In genomic region chr19:51107406-51108065, GRCh38 we compare ENCODE assay signal across 1 cellular context.
A peak's percentile ranks its signal among the peaks of the same experiment; 100 is the strongest.
TF ChIP-seq lines count a peak whose summit lies in the region.

No MANE protein-coding gene starts in this region.

TF ChIP-seq in K562, 482 proteins besides CTCF, POLR2A, EP300 and RAD21 (continued from another document and continues in another):
- TF ChIP-seq ZBTB11 (CRISPR knock-in tag; IDR thresholded peaks at IDR 0.05) = no peak
- TF ChIP-seq ZNF511 (CRISPR knock-in tag; IDR thresholded peaks at IDR 0.05) = no peak; the same call in 1 of the 2 replicates
- no peak for TF ChIP-seq MTA2 (IDR thresholded peaks at IDR 0.05; ENCODE audit: low read depth)
- no peak for TF ChIP-seq POLR3G (IDR thresholded peaks at IDR 0.05; ENCODE audit: extremely low read depth, insufficient read length, insufficient replicate concordance)
- TF ChIP-seq SRSF7 (optimal IDR thresholded peaks at IDR 0.05; ENCODE audit: low read depth, low read length) = no peak
- no peak for TF ChIP-seq ZNF274 (IDR thresholded peaks at IDR 0.05; ENCODE audit: borderline replicate concordance, low read depth, low read length)
- no peak for TF ChIP-seq ZNF586 (CRISPR knock-in tag; conservative IDR thresholded peaks at IDR 0.05)
- TF ChIP-seq HDAC6 (IDR thresholded peaks at IDR 0.05; ENCODE audit: low read depth, low read length) = no peak
- TF ChIP-seq CEBPG (CRISPR knock-in tag; IDR thresholded peaks at IDR 0.05) = no peak
- TF ChIP-seq CEBPG (tag; conservative IDR thresholded peaks at IDR 0.05 in 1 of 2, IDR thresholded peaks at IDR 0.05 in 1 of 2) = no peak
- no peak for TF ChIP-seq NR0B1 (IDR thresholded peaks at IDR 0.05; ENCODE audit: partially characterized antibody)
- TF ChIP-seq HINFP (tag; conservative IDR thresholded peaks at IDR 0.05; ENCODE audit: low read depth) = peak; percentile 98
- no peak for TF ChIP-seq PTRF (tag; IDR thresholded peaks at IDR 0.05)
- TF ChIP-seq ZNF79 (CRISPR knock-in tag; IDR thresholded peaks at IDR 0.05; ENCODE audit: low read depth) = no peak
- TF ChIP-seq NFYB (IDR thresholded peaks at IDR 0.05; ENCODE audit: extremely low read depth, insufficient read length) = no peak
- no peak for TF ChIP-seq CSDE1 (IDR thresholded peaks at IDR 0.05)
- peak; percentile 97 for TF ChIP-seq CTCFL (IDR thresholded peaks at IDR 0.05; ENCODE audit: borderline replicate concordance, insufficient read depth, low read depth, low read length, poor library complexity, severe bottlenecking)
- TF ChIP-seq RBM14 (IDR thresholded peaks at IDR 0.05; ENCODE audit: borderline replicate concordance, insufficient read depth, low read depth, low read length) = no peak
- no peak for TF ChIP-seq NR3C1 (CRISPR knock-in tag; IDR thresholded peaks at IDR 0.05)
- TF ChIP-seq E2F4 (CRISPR knock-in tag; IDR thresholded peaks at IDR 0.05; ENCODE audit: low read depth) = no peak
- TF ChIP-seq FOXJ3 (CRISPR knock-in tag; IDR thresholded peaks at IDR 0.05) = no peak
- no peak for TF ChIP-seq ZBTB7A (IDR thresholded peaks at IDR 0.05; ENCODE audit: borderline replicate concordance, control insufficient read depth, low read depth, low read length)
- TF ChIP-seq NONO (IDR thresholded peaks at IDR 0.05; ENCODE audit: low read depth in 2 of 2, low read length in 1 of 2) = 0 out of 4 replicates have a peak, but pooled peaks of 1 of the 2 experiments have one; percentile 13
- TF ChIP-seq ZNF57 (CRISPR knock-in tag; IDR thresholded peaks at IDR 0.05) = no peak
- TF ChIP-seq CCNT2 (IDR thresholded peaks at IDR 0.05; ENCODE audit: borderline replicate concordance, extremely low read depth, insufficient read length, low read depth, low read length) = no peak
- TF ChIP-seq TCF15 (CRISPR knock-in tag; IDR thresholded peaks at IDR 0.05) = no peak
- peak; percentile 59; the same call in 1 of the 2 replicates for TF ChIP-seq EHMT2 (IDR thresholded peaks at IDR 0.05)
- no peak for TF ChIP-seq ZNF23 (CRISPR knock-in tag; IDR thresholded peaks at IDR 0.05)
- no peak for TF ChIP-seq CCAR2 (IDR thresholded peaks at IDR 0.05; ENCODE audit: low read depth, low read length)
- no peak for TF ChIP-seq MYC (IDR thresholded peaks at IDR 0.05; ENCODE audit: low read depth, low read length)
- no peak for TF ChIP-seq MYC (CRISPR knock-in tag; IDR thresholded peaks at IDR 0.05; ENCODE audit: borderline replicate concordance, low read depth)
- TF ChIP-seq CBFA2T3 (IDR thresholded peaks at IDR 0.05) = no peak
- TF ChIP-seq SMARCA4 (IDR thresholded peaks at IDR 0.05) = peak; percentile 55; the same call in 1 of the 2 replicates
- no peak for TF ChIP-seq OTX1 (CRISPR knock-in tag; IDR thresholded peaks at IDR 0.05)
- TF ChIP-seq U2AF1 (optimal IDR thresholded peaks at IDR 0.05; ENCODE audit: low read depth, low read length) = no peak
- TF ChIP-seq SMAD3 (CRISPR knock-in tag; conservative IDR thresholded peaks at IDR 0.05) = no peak
- peak; percentile 51; the same call in 1 of the 2 replicates for TF ChIP-seq DPF2 (IDR thresholded peaks at IDR 0.05)
- TF ChIP-seq ZSCAN32 (CRISPR knock-in tag; IDR thresholded peaks at IDR 0.05) = no peak
- TF ChIP-seq MAZ (CRISPR knock-in tag; conservative IDR thresholded peaks at IDR 0.05 in 1 of 2, IDR thresholded peaks at IDR 0.05 in 1 of 2) = no peak
- TF ChIP-seq ASH1L (IDR thresholded peaks at IDR 0.05; ENCODE audit: borderline replicate concordance, low read depth, partially characterized antibody) = no peak
- no peak for TF ChIP-seq RHOXF2B (CRISPR knock-in tag; conservative IDR thresholded peaks at IDR 0.05)
- TF ChIP-seq NFRKB (IDR thresholded peaks at IDR 0.05; ENCODE audit: low read depth) = peak; percentile 65; the same call in 1 of the 2 replicates
- TF ChIP-seq ZFX (CRISPR knock-in tag; IDR thresholded peaks at IDR 0.05) = no peak
- TF ChIP-seq ZNF592 (IDR thresholded peaks at IDR 0.05) = peak; percentile 15; the same call in 1 of the 2 replicates
- TF ChIP-seq NR2F6 (CRISPR knock-in tag; IDR thresholded peaks at IDR 0.05) = no peak
- no peak for TF ChIP-seq HDGF (IDR thresholded peaks at IDR 0.05)
- TF ChIP-seq SAP30 (IDR thresholded peaks at IDR 0.05; ENCODE audit: borderline replicate concordance, insufficient read depth, low read depth, low read length, poor library complexity, severe bottlenecking) = peak; percentile 42
- no peak for TF ChIP-seq SLC30A9 (CRISPR knock-in tag; IDR thresholded peaks at IDR 0.05)
- TF ChIP-seq MECOM (CRISPR knock-in tag; IDR thresholded peaks at IDR 0.05) = no peak
- no peak for TF ChIP-seq SMC3 (conservative IDR thresholded peaks at IDR 0.05; ENCODE audit: insufficient read depth, low read depth, low read length)
- no peak for TF ChIP-seq ZBTB8A (IDR thresholded peaks at IDR 0.05; ENCODE audit: partially characterized antibody)
- TF ChIP-seq YY1 (IDR thresholded peaks at IDR 0.05; ENCODE audit: borderline replicate concordance in 1 of 3, control insufficient read depth in 1 of 3, extremely low read depth in 1 of 3, insufficient read depth in 3 of 3, insufficient read length in 1 of 3, insufficient replicate concordance in 2 of 3, low read depth in 1 of 3, low read length in 2 of 3) = peak in 2 of 3 experiments; percentile 28 to 90
- peak; percentile 91 for TF ChIP-seq PKNOX1 (IDR thresholded peaks at IDR 0.05)
